ENCODE assay signal across 7 cellular contexts in genomic region chr22:16564837-16565584, GRCh38. TPM values are rescaled to one million over a fixed set of nuclear protein-coding genes. Genes with fewer than 3 reads are reported as not detected.
"Had no signal": no experiment of that assay in that cellular context is flagged by ENCODE, and none has a peak within 500 bp of the region (broad histone marks: within the 10 kb centered on the region; RNA-seq: fewer than 3 reads in every experiment).

No MANE protein-coding gene starts in this region.

RNA-seq across cellular contexts. Expression of gene CCT8L2, which starts 27.6 kb away (rescaled TPM):
- total RNA-seq: GM23248, H4, H7, HepG2, HFFc6, HT1080 had no signal
- polyA plus RNA-seq: GM23248, HepG2, IgD-negative memory B cell had no signal
